ENCODE assay signal across 1 cellular context in genomic region chr10:35334297-35334696, GRCh38.
TF ChIP-seq lines count a peak whose summit lies in the region.

No MANE protein-coding gene starts in this region.

TF ChIP-seq in neural cell, 6 proteins besides CTCF, POLR2A, EP300 and RAD21 (continued from another document):
- no peak for TF ChIP-seq REST (IDR thresholded peaks at IDR 0.05; ENCODE audit: borderline replicate concordance)
- TF ChIP-seq EZH2 (IDR thresholded peaks at IDR 0.05; ENCODE audit: borderline replicate concordance, insufficient read depth, low read length, poor library complexity, severe bottlenecking) = no peak
- TF ChIP-seq MXI1 (conservative IDR thresholded peaks at IDR 0.05; ENCODE audit: poor library complexity, severe bottlenecking) = no peak
- no peak for TF ChIP-seq SMC3 (conservative IDR thresholded peaks at IDR 0.05; ENCODE audit: poor library complexity)
